16 cellular contexts compared by ENCODE assay signal in genomic region chr9:35274988-35275387, GRCh38.
DNase-seq lines count a peak whose midpoint lies in the region; ATAC-seq and TF ChIP-seq lines count a peak whose summit lies in the region.
"Had no signal": no experiment of that assay in that cellular context is flagged by ENCODE, and none has a peak within 500 bp of the region (broad histone marks: within the 10 kb centered on the region; RNA-seq: fewer than 3 reads in every experiment).

No MANE protein-coding gene starts in this region.

- no peak overlapping the region for H2AFZ ChIP-seq in osteoblast (ENCODE audit: low read length)
- H2AFZ ChIP-seq: PC-9 had no signal

- no peak overlapping the region for H3K4me3 ChIP-seq in osteoblast (ENCODE audit: insufficient read depth, low read length)
- H3K4me3 ChIP-seq: PC-9 had no signal

- H4K20me1 ChIP-seq in osteoblast (ENCODE audit: insufficient read depth, low read length): no peaks in the 10 kb centered on the region

- H3K36me3 Mint-ChIP-seq in activated naive CD8-positive, alpha-beta T cell treated with anti-CD3 and anti-CD28 coated beads, Interleukin-2, amount 50 U/mL, for 24 hours (ENCODE audit: low read depth): peaks cover 2% of the 10 kb centered on the region
- peaks cover 11% of the 10 kb centered on the region for H3K36me3 Mint-ChIP-seq in activated naive CD8-positive, alpha-beta T cell treated with anti-CD3 and anti-CD28 coated beads for 36 hours
- H3K36me3 Mint-ChIP-seq: CD4-positive, CD25-positive, alpha-beta regulatory T cell had no signal

- peak; percentile 14 for TF ChIP-seq CTCF in osteoblast (IDR thresholded peaks at IDR 0.05; ENCODE audit: extremely low read depth, low read depth, low read length)

- H3K27me3 Mint-ChIP-seq in activated naive CD8-positive, alpha-beta T cell treated with anti-CD3 and anti-CD28 coated beads, Interleukin-2, amount 50 U/mL, for 24 hours: peaks cover 11% of the 10 kb centered on the region
- peaks cover 18% of the 10 kb centered on the region for H3K27me3 Mint-ChIP-seq in activated naive CD8-positive, alpha-beta T cell treated with anti-CD3 and anti-CD28 coated beads for 36 hours

- no peaks in the 10 kb centered on the region for H3K79me2 ChIP-seq in osteoblast (ENCODE audit: insufficient read depth, low read length)

- H3K4me1 Mint-ChIP-seq in activated naive CD8-positive, alpha-beta T cell treated with anti-CD3 and anti-CD28 coated beads, Interleukin-2, amount 50 U/mL, for 24 hours: peaks cover 59% of the 10 kb centered on the region
- peaks cover 42% of the 10 kb centered on the region for H3K4me1 Mint-ChIP-seq in activated naive CD8-positive, alpha-beta T cell treated with anti-CD3 and anti-CD28 coated beads for 36 hours

- no peaks in the 10 kb centered on the region for H3K9me3 Mint-ChIP-seq in activated naive CD8-positive, alpha-beta T cell treated with anti-CD3 and anti-CD28 coated beads, Interleukin-2, amount 50 U/mL, for 24 hours
- H3K9me3 Mint-ChIP-seq in activated naive CD8-positive, alpha-beta T cell treated with anti-CD3 and anti-CD28 coated beads for 36 hours: peaks cover 10% of the 10 kb centered on the region
- H3K9me3 Mint-ChIP-seq: CD4-positive, CD25-positive, alpha-beta regulatory T cell; HFFc6 had no signal

- no peak overlapping the region for H3K27ac ChIP-seq in osteoblast (ENCODE audit: low read depth, low read length)
- H3K27ac ChIP-seq: KMS-11, PC-9 had no signal

- peaks cover 31% of the 10 kb centered on the region for H3K4me1 ChIP-seq in osteoblast (ENCODE audit: insufficient read depth, low read length)
- H3K4me1 ChIP-seq: Caco-2 had no signal

- no peak overlapping the region for H3K4me3 Mint-ChIP-seq in activated naive CD8-positive, alpha-beta T cell treated with anti-CD3 and anti-CD28 coated beads, Interleukin-2, amount 50 U/mL, for 24 hours
- H3K4me3 Mint-ChIP-seq in activated naive CD8-positive, alpha-beta T cell treated with anti-CD3 and anti-CD28 coated beads for 36 hours: no peak overlapping the region
- H3K4me3 Mint-ChIP-seq: CD4-positive, CD25-positive, alpha-beta regulatory T cell; HFFc6 had no signal

- no peak for ATAC-seq in activated naive CD8-positive, alpha-beta T cell treated with anti-CD3 and anti-CD28 coated beads, Interleukin-2, amount 50 U/mL, for 24 hours

- no peak overlapping the region for H3K4me2 ChIP-seq in osteoblast (ENCODE audit: insufficient read depth, low read length)
- H3K4me2 ChIP-seq: KMS-11, PC-9 had no signal

- peak overlapping the region; percentile 55 for H3K27ac Mint-ChIP-seq in activated naive CD8-positive, alpha-beta T cell treated with anti-CD3 and anti-CD28 coated beads, Interleukin-2, amount 50 U/mL, for 24 hours
- H3K27ac Mint-ChIP-seq in activated naive CD8-positive, alpha-beta T cell treated with anti-CD3 and anti-CD28 coated beads for 36 hours: no peak overlapping the region
- H3K27ac Mint-ChIP-seq: CD4-positive, CD25-positive, alpha-beta regulatory T cell; HFFc6 had no signal

- no peaks in the 10 kb centered on the region for H3K27me3 ChIP-seq in osteoblast (ENCODE audit: insufficient read depth, low read length)

- DNase-seq in activated naive CD8-positive, alpha-beta T cell treated with anti-CD3 and anti-CD28 coated beads, Interleukin-2, amount 50 U/mL, for 24 hours: no peak
- no peak for DNase-seq in activated naive CD8-positive, alpha-beta T cell treated with anti-CD3 and anti-CD28 coated beads for 36 hours
- DNase-seq in OCI-M1 (lab: John Stamatoyannopoulos, UW) (peak; percentile 84), dermis blood vessel endothelial cell (peak; percentile 11), osteoblast (ENCODE audit: insufficient read length, low spot score, missing footprints) (no peak), NCI-H146 (lab: John Stamatoyannopoulos, UW) (no peak), SHP77 treated with DMSO at 0.1 percent for 48 hours (lab: John Stamatoyannopoulos, UW) (no peak), NCI-H2196 (lab: John Stamatoyannopoulos, UW; ENCODE audit: unreplicated experiment) (no peak)
- DNase-seq: Caco-2; CD4-positive, CD25-positive, alpha-beta regulatory T cell; DMS53; HFFc6; NCI-H187 treated with DMSO at 0.1 percent for 48 hours; NCI-H446; PC-9 had no signal

- no peaks in the 10 kb centered on the region for H3K36me3 ChIP-seq in osteoblast (ENCODE audit: insufficient read depth, low read length)

- H3K9me3 ChIP-seq in osteoblast (ENCODE audit: low read depth, low read length): no peaks in the 10 kb centered on the region
- H3K9me3 ChIP-seq: Caco-2 had no signal

Comparison
In these comparisons a context has a peak if more than half of its experiments do, and no peak if none do; other contexts are left out.
1. DNase-seq: peak in OCI-M1 (single experiment) and dermis blood vessel endothelial cell (single experiment); none in activated naive CD8-positive, alpha-beta T cell treated with anti-CD3 and anti-CD28 coated beads, Interleukin-2, amount 50 U/mL, for 24 hours (single experiment), activated naive CD8-positive, alpha-beta T cell treated with anti-CD3 and anti-CD28 coated beads for 36 hours (single experiment), osteoblast (single experiment), NCI-H146 (single experiment), SHP77 treated with DMSO at 0.1 percent for 48 hours (single experiment) and NCI-H2196 (single experiment).